ENCODE assay signal across 15 cellular contexts in the genomic region with DNA sequence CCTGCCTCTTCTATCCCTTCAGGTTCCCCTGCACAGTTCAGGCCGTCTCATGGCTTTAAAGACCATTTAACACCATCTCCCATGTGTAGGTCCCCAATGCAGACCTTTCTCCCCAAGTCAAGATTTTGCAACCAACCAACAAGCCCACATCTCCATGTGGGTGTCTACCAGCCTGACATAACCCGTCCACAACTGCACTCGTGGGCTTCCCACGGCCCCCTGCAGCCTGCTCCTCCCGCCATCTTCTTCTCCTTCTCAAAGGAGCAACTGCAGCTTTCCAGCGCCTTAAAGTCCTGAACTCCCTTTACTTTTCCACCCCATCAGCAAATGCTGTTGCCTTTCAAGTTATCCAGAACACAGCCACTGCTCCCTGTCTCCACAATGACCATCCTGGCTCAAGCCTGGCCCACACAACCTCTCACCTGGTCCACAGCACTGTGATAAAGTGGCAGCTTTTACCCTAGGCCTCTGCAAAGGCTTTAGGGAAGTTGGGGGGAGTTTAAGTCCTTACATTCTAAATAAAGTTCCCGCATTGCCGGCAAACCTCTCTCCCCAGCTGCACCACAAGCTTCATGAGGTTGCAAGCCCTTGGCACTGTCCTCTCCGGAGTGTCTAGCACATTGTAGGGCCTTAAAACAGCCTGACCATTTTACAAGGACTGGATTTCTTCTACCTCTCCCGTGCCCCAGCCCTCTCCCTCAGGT.
DNase-seq lines count a peak whose midpoint lies in the region; ATAC-seq and TF ChIP-seq lines count a peak whose summit lies in the region.
"Had no signal": no experiment of that assay in that cellular context is flagged by ENCODE, and none has a peak within 500 bp of the region (broad histone marks: within the 10 kb centered on the region; RNA-seq: fewer than 3 reads in every experiment).

No MANE protein-coding gene starts in this region.

- H3K79me2 ChIP-seq in smooth muscle cell (ENCODE audit: low read depth), result no peaks in the 10 kb centered on the region

- H3K27ac Mint-ChIP-seq in activated CD4-positive, alpha-beta T cell treated with anti-CD3 and anti-CD28 coated beads for 36 hours, result peak overlapping the region; percentile 20

- H3K4me1 ChIP-seq in smooth muscle cell (ENCODE audit: low read depth) (peaks cover 42% of the 10 kb centered on the region), vagina (peaks cover 38% of the 10 kb centered on the region)

- no peak for DNase-seq in activated CD4-positive, alpha-beta T cell treated with anti-CD3 and anti-CD28 coated beads for 36 hours
- no peak for DNase-seq in activated CD4-positive, alpha-beta T cell treated with anti-CD3 and anti-CD28 coated beads for 1 hour
- DNase-seq in NB4 (ENCODE audit: low read depth), result peak; percentile 52
- no peak for DNase-seq in smooth muscle cell (lab: John Stamatoyannopoulos, UW; ENCODE audit: unreplicated experiment)
- DNase-seq in activated effector memory CD4-positive, alpha-beta T cell treated with anti-CD3 and anti-CD28 coated beads, Interleukin-2, amount 50 U/mL, for 16 hours, result no peak
- DNase-seq in SW480 (ENCODE audit: low spot score), result no peak
- no peak for DNase-seq in vagina (ENCODE audit: extremely low spot score in 2 of 2)
- DNase-seq: amniotic stem cell, COR-L47, GM23248, NCI-H146, NCI-H69 had no signal

- no peaks in the 10 kb centered on the region for H3K27me3 Mint-ChIP-seq in activated CD4-positive, alpha-beta T cell treated with anti-CD3 and anti-CD28 coated beads for 36 hours

- intact Hi-C loops in activated CD4-positive, alpha-beta T cell treated with anti-CD3 and anti-CD28 coated beads for 36 hours (cut with DNase I, micrococcal nuclease), result no loop called here
- intact Hi-C loops in vagina (cut with DNase I), result no loop called here

- no peak overlapping the region for H2AFZ ChIP-seq in smooth muscle cell (ENCODE audit: low read depth)

- H3K4me1 Mint-ChIP-seq in activated CD4-positive, alpha-beta T cell treated with anti-CD3 and anti-CD28 coated beads for 36 hours, result no peaks in the 10 kb centered on the region

- no peaks in the 10 kb centered on the region for H3K27me3 ChIP-seq in smooth muscle cell (ENCODE audit: low read depth)
- H3K27me3 ChIP-seq in vagina, result no peaks in the 10 kb centered on the region

- peaks cover 7% of the 10 kb centered on the region for H3F3A ChIP-seq in smooth muscle cell (ENCODE audit: low read depth)

- WGBS in smooth muscle cell (ENCODE audit: low lambda C conversion rate), result 89% methylated on average over 10 of the region's 10 CpGs

- no peak overlapping the region for H3K4me3 Mint-ChIP-seq in activated CD4-positive, alpha-beta T cell treated with anti-CD3 and anti-CD28 coated beads for 36 hours

- H4K20me1 ChIP-seq in smooth muscle cell (ENCODE audit: low read depth), result no peaks in the 10 kb centered on the region

- no peaks in the 10 kb centered on the region for H3K9me3 Mint-ChIP-seq in activated CD4-positive, alpha-beta T cell treated with anti-CD3 and anti-CD28 coated beads for 36 hours (ENCODE audit: low read depth)

- no peak for TF ChIP-seq CTCF in NB4 (IDR thresholded peaks at IDR 0.05; ENCODE audit: low read depth, low read length)
- no peak for TF ChIP-seq CTCF in smooth muscle cell (IDR thresholded peaks at IDR 0.05; ENCODE audit: borderline replicate concordance, insufficient read depth, poor library complexity, severe bottlenecking)
- no peak for TF ChIP-seq CTCF in vagina (IDR thresholded peaks at IDR 0.05)

- H3K4me2 ChIP-seq in smooth muscle cell, result peak overlapping the region; percentile 32

- H3K9me3 ChIP-seq in smooth muscle cell (replicated peaks; ENCODE audit: low read depth) (no peaks in the 10 kb centered on the region), vagina (no peaks in the 10 kb centered on the region)

- no peaks in the 10 kb centered on the region for H3K36me3 Mint-ChIP-seq in activated CD4-positive, alpha-beta T cell treated with anti-CD3 and anti-CD28 coated beads for 36 hours (ENCODE audit: low read depth)

- CTCF ChIA-PET in activated CD4-positive, alpha-beta T cell treated with anti-CD3 and anti-CD28 coated beads for 36 hours (lab: Charles Lee), result interaction anchor here (0.5 kb wide), 1 partner anchor 217 kb away, joined by 3 read pairs; no protein-coding TSS in a partner anchor

- H3K27ac ChIP-seq in cingulate gyrus (ENCODE audit: low read depth, low read length) (peak overlapping the region; percentile 33), smooth muscle cell (ENCODE audit: low read depth) (no peak overlapping the region), vagina (no peak overlapping the region)
- H3K27ac ChIP-seq: 22Rv1, GM23248 had no signal

- POLR2A ChIA-PET in activated CD4-positive, alpha-beta T cell treated with anti-CD3 and anti-CD28 coated beads for 36 hours (lab: Charles Lee), result no interaction called here

- TF ChIP-seq POLR2A in NB4 (IDR thresholded peaks at IDR 0.05; ENCODE audit: extremely low read depth, insufficient read length), result no peak
- TF ChIP-seq POLR2A in vagina (IDR thresholded peaks at IDR 0.05), result no peak

- H3K4me3 ChIP-seq in NB4 (ENCODE audit: low read depth, low read length) (no peak overlapping the region), smooth muscle cell (no peak overlapping the region), vagina (no peak overlapping the region)
- H3K4me3 ChIP-seq: GM23248, K562 had no signal

- H3K36me3 ChIP-seq in smooth muscle cell (ENCODE audit: low read depth) (no peaks in the 10 kb centered on the region), vagina (no peaks in the 10 kb centered on the region)

- H3K9ac ChIP-seq in smooth muscle cell (ENCODE audit: low read depth), result no peak overlapping the region
- H3K9ac ChIP-seq: GM23248 had no signal

- ATAC-seq in activated CD4-positive, alpha-beta T cell treated with anti-CD3 and anti-CD28 coated beads for 36 hours, result no peak
